In genomic region chr2:74553892-74554820, GRCh38 we compare ENCODE assay signal across 1 cellular context.
TF ChIP-seq lines count a peak whose summit lies in the region.

Gene DOK1, plus strand, starts transcription at chr2:74554720. Its CDS starts 35 bp downstream, at chr2:74554755.
Gene LOXL3, minus strand, starts transcription at chr2:74553942. Its CDS starts 1,308 bp downstream, at chr2:74552634.

TF ChIP-seq in GM12878, 131 proteins besides CTCF, POLR2A, EP300 and RAD21 (continued from another document and continues in another):
- 0 out of 2 replicates have a peak, but pooled peaks have one; percentile 21 for TF ChIP-seq RFX5 (IDR thresholded peaks at IDR 0.05; ENCODE audit: low read depth, low read length)
- peak; percentile 91; the same call in 1 of the 2 replicates for TF ChIP-seq DPF2 (IDR thresholded peaks at IDR 0.05)
- TF ChIP-seq MEF2A (IDR thresholded peaks at IDR 0.05; ENCODE audit: insufficient read depth, low read depth, low read length) = 0 out of 2 replicates have a peak, but pooled peaks have one; percentile 33
- no peak for TF ChIP-seq PKNOX1 (IDR thresholded peaks at IDR 0.05)
- no peak for TF ChIP-seq TCF12 (IDR thresholded peaks at IDR 0.05; ENCODE audit: low read depth, low read length)
- no peak for TF ChIP-seq ZBTB11 (CRISPR knock-in tag; IDR thresholded peaks at IDR 0.05)
- TF ChIP-seq EZH2 (IDR thresholded peaks at IDR 0.05; ENCODE audit: borderline replicate concordance, control insufficient read depth, low read depth, low read length) = no peak
- TF ChIP-seq TCF7 (IDR thresholded peaks at IDR 0.05; ENCODE audit: borderline replicate concordance) = no peak
- TF ChIP-seq CHD1 (IDR thresholded peaks at IDR 0.05; ENCODE audit: low read depth, low read length) = no peak
- TF ChIP-seq ZZZ3 (IDR thresholded peaks at IDR 0.05; ENCODE audit: control insufficient read depth, insufficient read length, low read depth) = no peak
- TF ChIP-seq JUNB (IDR thresholded peaks at IDR 0.05) = peak; percentile 54; the same call in 1 of the 2 replicates
- TF ChIP-seq BCLAF1 (IDR thresholded peaks at IDR 0.05) = no peak
- TF ChIP-seq RAD51 (IDR thresholded peaks at IDR 0.05) = no peak
- no peak; the same call in 1 of the 2 replicates for TF ChIP-seq ZBTB4 (CRISPR knock-in tag; IDR thresholded peaks at IDR 0.05)
- no peak for TF ChIP-seq PRDM15 (CRISPR knock-in tag; IDR thresholded peaks at IDR 0.05)
- no peak for TF ChIP-seq HDAC2 (IDR thresholded peaks at IDR 0.05)
- no peak for TF ChIP-seq IRF5 (IDR thresholded peaks at IDR 0.05; ENCODE audit: borderline replicate concordance)
- 0 out of 2 replicates have a peak, but pooled peaks have one; percentile 10 for TF ChIP-seq TCF3 (IDR thresholded peaks at IDR 0.05; ENCODE audit: borderline replicate concordance, insufficient read depth, low read depth, low read length)
- TF ChIP-seq MXI1 (IDR thresholded peaks at IDR 0.05; ENCODE audit: low read depth, low read length) = 0 out of 2 replicates have a peak, but pooled peaks have one; percentile 12
- no peak; the same call in 1 of the 2 replicates for TF ChIP-seq ESRRA (IDR thresholded peaks at IDR 0.05; ENCODE audit: low read length)
- peak; percentile 80 for TF ChIP-seq NR2F1 (conservative IDR thresholded peaks at IDR 0.05)
- TF ChIP-seq GATAD2B (conservative IDR thresholded peaks at IDR 0.05; ENCODE audit: low read depth) = peak; percentile 84
- TF ChIP-seq PML (IDR thresholded peaks at IDR 0.05; ENCODE audit: low read length) = no peak
- peak; percentile 100 for TF ChIP-seq NBN (IDR thresholded peaks at IDR 0.05)
- TF ChIP-seq TAF1 (IDR thresholded peaks at IDR 0.05; ENCODE audit: borderline replicate concordance, low read depth, low read length) = peak; percentile 43; the same call in 1 of the 2 replicates
- no peak for TF ChIP-seq SMAD1 (IDR thresholded peaks at IDR 0.05; ENCODE audit: low read depth, partially characterized antibody)
- no peak for TF ChIP-seq ZNF622 (IDR thresholded peaks at IDR 0.05)
- 0 out of 2 replicates have a peak, but pooled peaks have one; percentile 35 for TF ChIP-seq BACH1 (IDR thresholded peaks at IDR 0.05; ENCODE audit: borderline replicate concordance)
- TF ChIP-seq LARP7 (IDR thresholded peaks at IDR 0.05) = peak; percentile 90
- peak; percentile 61; the same call in 1 of the 2 replicates for TF ChIP-seq BRCA1 (IDR thresholded peaks at IDR 0.05; ENCODE audit: low read depth, low read length)
- TF ChIP-seq NR2C1 (IDR thresholded peaks at IDR 0.05) = peak; percentile 44; the same call in 1 of the 2 replicates
- TF ChIP-seq TARDBP (IDR thresholded peaks at IDR 0.05; ENCODE audit: borderline replicate concordance) = no peak
- TF ChIP-seq ATF7 (IDR thresholded peaks at IDR 0.05; ENCODE audit: low read depth) = peak; percentile 99
- 0 out of 2 replicates have a peak, but pooled peaks have one; percentile 42 for TF ChIP-seq ZNF207 (IDR thresholded peaks at IDR 0.05; ENCODE audit: borderline replicate concordance)
- TF ChIP-seq EGR1 (IDR thresholded peaks at IDR 0.05; ENCODE audit: borderline replicate concordance in 1 of 2, low read depth in 2 of 2, low read length in 2 of 2) = peak in 1 of 2 experiments; percentile 12; a peak in 1 of 3 replicates
- TF ChIP-seq KLF5 (IDR thresholded peaks at IDR 0.05; ENCODE audit: partially characterized antibody) = peak; percentile 44
- peak; percentile 59 for TF ChIP-seq EED (IDR thresholded peaks at IDR 0.05; ENCODE audit: low read depth)
- TF ChIP-seq RB1 (IDR thresholded peaks at IDR 0.05; ENCODE audit: borderline replicate concordance) = peak; percentile 89; the same call in 1 of the 2 replicates
- no peak for TF ChIP-seq ZBED1 (IDR thresholded peaks at IDR 0.05; ENCODE audit: borderline replicate concordance)
- TF ChIP-seq CEBPZ (IDR thresholded peaks at IDR 0.05; ENCODE audit: low read depth, low read length) = no peak
